Comparison of ENCODE assay signal across 13 cellular contexts in the genomic region with DNA sequence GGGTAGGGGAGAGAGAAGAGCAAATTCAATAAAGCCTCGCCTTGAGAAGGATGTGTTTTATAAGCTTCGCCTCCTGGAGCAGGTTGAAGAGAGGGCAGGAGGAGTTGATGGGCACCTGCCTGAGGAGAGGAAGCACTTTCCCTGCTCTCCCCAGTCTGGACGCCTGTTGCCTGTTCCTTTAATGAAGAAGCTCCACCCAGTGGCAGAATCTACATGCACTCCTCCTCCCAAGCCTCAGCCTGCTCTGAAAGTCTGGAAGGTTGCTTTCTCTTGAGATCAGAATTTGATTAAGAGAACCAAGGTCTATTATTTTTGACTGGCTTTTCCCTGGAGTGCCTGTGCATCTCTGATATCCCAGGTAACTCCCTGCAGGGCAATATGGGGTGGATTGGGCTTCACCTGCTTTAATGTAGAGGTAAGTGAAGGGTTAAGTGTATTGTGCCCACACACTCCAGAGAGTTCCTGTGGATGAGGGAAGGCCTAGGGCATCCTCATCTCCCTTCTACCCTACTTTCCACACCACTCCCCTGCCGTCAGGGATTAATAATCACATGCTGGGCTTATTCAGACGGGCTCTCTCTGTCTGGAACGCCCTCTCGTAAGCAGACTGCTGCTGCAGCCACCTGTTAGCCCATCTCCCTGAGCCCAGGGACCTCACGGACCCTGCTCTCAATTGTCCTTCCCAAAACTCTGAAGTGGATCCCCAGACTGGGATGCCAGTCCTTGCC. TPM values are rescaled to one million over a fixed set of nuclear protein-coding genes. Genes with fewer than 3 reads are reported as not detected.
DNase-seq lines count a peak whose midpoint lies in the region; ATAC-seq, FAIRE-seq and TF ChIP-seq lines count a peak whose summit lies in the region.
"Had no signal": no experiment of that assay in that cellular context is flagged by ENCODE, and none has a peak within 500 bp of the region (broad histone marks: within the 10 kb centered on the region; RNA-seq: fewer than 3 reads in every experiment).

No MANE protein-coding gene starts in this region.

- peak; percentile 52 for ATAC-seq in HepG2
- ATAC-seq in right lobe of liver = no peak
- peak; percentile 27 for ATAC-seq in upper lobe of right lung
- no peak for ATAC-seq in HG02884 (IDR thresholded peaks at IDR 0.05; ENCODE audit: unreplicated experiment)

- H2AFZ ChIP-seq in HepG2 (ENCODE audit: low read length) (no peak overlapping the region), OCI-LY3 (ENCODE audit: low read depth, low read length) (no peak overlapping the region)

- H3K9me3 ChIP-seq in HepG2 (ENCODE audit: low read length) (no peaks in the 10 kb centered on the region), right lobe of liver (no peaks in the 10 kb centered on the region), OCI-LY3 (ENCODE audit: insufficient read depth, low read length) (no peaks in the 10 kb centered on the region), upper lobe of right lung (no peaks in the 10 kb centered on the region)
- H3K9me3 ChIP-seq: breast epithelium, tibial nerve had no signal

- no peak overlapping the region for H3K4me3 ChIP-seq in HepG2 (replicated peaks in 1 of 3; ENCODE audit: insufficient read depth in 1 of 3, low read depth in 2 of 3, low read length in 3 of 3)
- no peak overlapping the region for H3K4me3 ChIP-seq in right lobe of liver
- no peak overlapping the region for H3K4me3 ChIP-seq in OCI-LY3 (ENCODE audit: low read length)
- H3K4me3 ChIP-seq in fibroblast of mammary gland (ENCODE audit: control insufficient read depth, low read depth, low read length) = no peak overlapping the region
- H3K4me3 ChIP-seq in upper lobe of right lung = no peak overlapping the region
- H3K4me3 ChIP-seq: breast epithelium, tibial nerve had no signal

- no peaks in the 10 kb centered on the region for H3K79me2 ChIP-seq in HepG2 (ENCODE audit: insufficient read depth, low read length)
- no peaks in the 10 kb centered on the region for H3K79me2 ChIP-seq in OCI-LY3 (ENCODE audit: low read length)

- TF ChIP-seq CTCF in HepG2 (CRISPR knock-in tag; IDR thresholded peaks at IDR 0.05) (no peak), right lobe of liver (IDR thresholded peaks at IDR 0.05) (no peak), OCI-LY3 (IDR thresholded peaks at IDR 0.05; ENCODE audit: low read depth, low read length) (peak; percentile 45), fibroblast of mammary gland (conservative IDR thresholded peaks at IDR 0.05; ENCODE audit: control insufficient read depth, insufficient read depth, low read depth, low read length) (peak; percentile 8), upper lobe of right lung (IDR thresholded peaks at IDR 0.05) (no peak)

- no peak for FAIRE-seq in HepG2 (lab: Jason Lieb, UNC)

- H3K4me1 ChIP-seq in HepG2 (ENCODE audit: insufficient read depth, low read length) (no peaks in the 10 kb centered on the region), right lobe of liver (no peaks in the 10 kb centered on the region), OCI-LY3 (ENCODE audit: low read length) (no peaks in the 10 kb centered on the region), upper lobe of right lung (no peaks in the 10 kb centered on the region)
- H3K4me1 ChIP-seq: breast epithelium, tibial nerve had no signal

- H3K27ac ChIP-seq in HepG2 (ENCODE audit: extremely low read length, insufficient read depth, low read length) (no peak overlapping the region), right lobe of liver (no peak overlapping the region), OCI-LY3 (ENCODE audit: low read length) (no peak overlapping the region), upper lobe of right lung (no peak overlapping the region)
- H3K27ac ChIP-seq: breast epithelium, tibial nerve had no signal

- H3K36me3 ChIP-seq in HepG2 (replicated peaks in 1 of 2; ENCODE audit: control insufficient read depth in 1 of 2, insufficient read depth in 2 of 2, low read length in 2 of 2) (no peaks in the 10 kb centered on the region), right lobe of liver (no peaks in the 10 kb centered on the region), OCI-LY3 (replicated peaks; ENCODE audit: low read depth, low read length) (no peaks in the 10 kb centered on the region), upper lobe of right lung (no peaks in the 10 kb centered on the region)
- H3K36me3 ChIP-seq: breast epithelium, tibial nerve had no signal

- intact Hi-C loops in HepG2 (cut with micrococcal nuclease; ENCODE audit: unreplicated experiment) = no loop called here
- intact Hi-C loops in right lobe of liver (cut with DNase I) = no loop called here
- intact Hi-C loops in upper lobe of right lung (cut with DNase I) = no loop called here

- H4K20me1 ChIP-seq in HepG2 (ENCODE audit: insufficient read depth, low read length) (no peaks in the 10 kb centered on the region), OCI-LY3 (ENCODE audit: insufficient read depth, low read length) (no peaks in the 10 kb centered on the region)

- TF ChIP-seq EP300 in HepG2 (IDR thresholded peaks at IDR 0.05; ENCODE audit: low read depth in 2 of 2, low read length in 2 of 2) (no peak), HepG2 (CRISPR knock-in tag; IDR thresholded peaks at IDR 0.05; ENCODE audit: borderline replicate concordance) (no peak)

- TF ChIP-seq POLR2A in HepG2 (IDR thresholded peaks at IDR 0.05; ENCODE audit: insufficient read depth in 1 of 2, low read depth in 2 of 2, low read length in 2 of 2) (no peak), right lobe of liver (IDR thresholded peaks at IDR 0.05) (no peak)

- POLR2A ChIA-PET in HepG2 (lab: Yijun Ruan, JAX) = no interaction called here

- in situ Hi-C loops in HepG2 (cut with HindIII; ENCODE audit: extremely low pct_ligation_motif_present, low pct_unique_long_range_greater_than_20kb) = no loop called here

- H3K27me3 ChIP-seq in HepG2 (ENCODE audit: control insufficient read depth in 1 of 2, insufficient read depth in 2 of 2, low read length in 2 of 2) = peaks cover 0 to 17% of the 10 kb centered on the region in 2 experiments; a peak in 2 of 5 replicates
- H3K27me3 ChIP-seq in right lobe of liver = no peaks in the 10 kb centered on the region
- peaks cover 38% of the 10 kb centered on the region for H3K27me3 ChIP-seq in OCI-LY3 (ENCODE audit: low read depth, low read length)
- no peaks in the 10 kb centered on the region for H3K27me3 ChIP-seq in upper lobe of right lung
- H3K27me3 ChIP-seq: breast epithelium, tibial nerve had no signal

- H3K4me2 ChIP-seq in HepG2 (ENCODE audit: low read depth, low read length) = no peak overlapping the region
- no peak overlapping the region for H3K4me2 ChIP-seq in OCI-LY3 (ENCODE audit: low read length)

- BruUV-seq in HepG2 (replicated peaks; lab: Mats Ljungman, UMichigan) = no TSS peak

- DNase-seq in HepG2 (ENCODE audit: low spot score) (no peak), right lobe of liver (no peak), fibroblast of mammary gland (ENCODE audit: low read depth) (peak; percentile 13), upper lobe of right lung (no peak), T-helper 1 cell (no peak), DMS114 treated with DMSO at 0.1 percent for 48 hours (lab: John Stamatoyannopoulos, UW; ENCODE audit: unreplicated experiment) (no peak)
- DNase-seq: activated CD4-positive, CD25-positive, alpha-beta regulatory T cell treated with anti-CD3 and anti-CD28 coated beads, Interleukin-2, amount 50 U/mL, for 72 hours; NCI-H187 treated with DMSO at 0.1 percent for 48 hours; SHP77 had no signal

- 0% methylated on average over 7 of the region's 8 CpGs for WGBS in HepG2 (ENCODE audit: low lambda C conversion rate)
- 34% methylated on average over 7 of the region's 8 CpGs for WGBS in right lobe of liver (ENCODE audit: insufficient coverage, low coverage, low lambda C conversion rate, missing lambda C conversion rate)

- CTCF ChIA-PET in HepG2 (lab: Yijun Ruan, JAX; ENCODE audit: low intra/inter-chr PET ratio, low total read pairs) = no interaction called here

- no peak overlapping the region for H3K9ac ChIP-seq in HepG2 (ENCODE audit: insufficient read depth, low read depth, low read length)
- no peak overlapping the region for H3K9ac ChIP-seq in OCI-LY3 (ENCODE audit: low read length)

- no peak for TF ChIP-seq RAD21 in HepG2 (CRISPR knock-in tag; IDR thresholded peaks at IDR 0.05)

TF ChIP-seq in HepG2, 621 proteins besides CTCF, POLR2A, EP300 and RAD21 (continues in another document):
- TF ChIP-seq ZNF232 (CRISPR knock-in tag; IDR thresholded peaks at IDR 0.05; ENCODE audit: borderline replicate concordance) (no peak), E2F2 (CRISPR knock-in tag; IDR thresholded peaks at IDR 0.05; ENCODE audit: borderline replicate concordance) (no peak)

RNA-seq across cellular contexts. Expression of gene NTM, which starts 22.3 kb away (rescaled TPM):
- total RNA-seq in HepG2 (2016; rRNA removed; fragmentation: Illumina TruSeq; extraction: Trizol) (not detected in 2 replicates), right lobe of liver (under 1 TPM in 1 of 6 experiments, not detected in 5; 0.35 TPM), upper lobe of right lung (3.7 TPM)
- not detected in 2 replicates for total RNA-seq in HepG2 (2016; cell fraction: cytosol; rRNA removed; fragmentation: Illumina TruSeq; extraction: Trizol; ENCODE audit: low read depth)
- not detected in 2 replicates for total RNA-seq in HepG2 (2016; cell fraction: insoluble cytoplasmic fraction; rRNA removed; fragmentation: Illumina TruSeq; extraction: Trizol)
- not detected in 2 replicates for total RNA-seq in HepG2 (2016; cell fraction: membrane; rRNA removed; fragmentation: Illumina TruSeq; extraction: Trizol)
- total RNA-seq in HepG2 (2016; cell fraction: nucleus; rRNA removed; fragmentation: Illumina TruSeq; extraction: Trizol) = not detected in 2 replicates
- polyA plus RNA-seq in HepG2 (2011; rRNA removed) = not detected in 2 replicates
- polyA plus RNA-seq in HepG2 (2011; cell fraction: cytosol; rRNA removed) = not detected in 2 replicates
- polyA plus RNA-seq in HepG2 (2011; cell fraction: nucleus; rRNA removed) = not detected in 2 replicates
- not detected in 2 replicates for polyA plus RNA-seq in HepG2 (2012)
- polyA plus RNA-seq in HepG2 (2016; cell fraction: cytosol; fragmentation: Illumina TruSeq; extraction: Trizol; ENCODE audit: low read depth) = not detected in 2 replicates
- polyA plus RNA-seq in HepG2 (2016; cell fraction: insoluble cytoplasmic fraction; fragmentation: Illumina TruSeq; extraction: Trizol; ENCODE audit: low read depth) = not detected in 2 replicates
- not detected in 2 replicates for polyA plus RNA-seq in HepG2 (2016; cell fraction: membrane; fragmentation: Illumina TruSeq; extraction: Trizol; ENCODE audit: low read depth)
- not detected in 2 replicates for polyA plus RNA-seq in HepG2 (2016; cell fraction: nucleus; fragmentation: Illumina TruSeq; extraction: Trizol; ENCODE audit: insufficient read depth, low read depth)
- not detected in 2 replicates for polyA minus RNA-seq in HepG2 (2011; rRNA and poly(A)+ RNA removed; ENCODE audit: low replicate concordance)
- polyA minus RNA-seq in HepG2 (2011; cell fraction: cytosol; rRNA and poly(A)+ RNA removed) = not detected in 2 replicates
- polyA minus RNA-seq in HepG2 (2011; cell fraction: nucleus; rRNA and poly(A)+ RNA removed) = not detected in 2 replicates

Comparison
In these comparisons a context has a peak if more than half of its experiments do, and no peak if none do; other contexts are left out.
1. ATAC-seq: peak in HepG2 (single experiment) and upper lobe of right lung (single experiment); none in right lobe of liver (0 of 4) and HG02884 (single experiment).
2. CTCF ChIP-seq: peak in OCI-LY3 (single experiment) and fibroblast of mammary gland (single experiment); none in HepG2 (single experiment), right lobe of liver (0 of 4) and upper lobe of right lung (single experiment).